1 cellular context compared by ENCODE assay signal in genomic region chr14:94690486-94690885, GRCh38.
TF ChIP-seq lines count a peak whose summit lies in the region.

No MANE protein-coding gene starts in this region.

TF ChIP-seq in H1, 55 proteins besides CTCF, POLR2A, EP300 and RAD21:
- TF ChIP-seq RNF2 (IDR thresholded peaks at IDR 0.05; ENCODE audit: borderline replicate concordance, low read depth, low read length, missing control alignments, poor library complexity, severe bottlenecking) (no peak), POLR2AphosphoS5 (IDR thresholded peaks at IDR 0.05; ENCODE audit: low read depth, low read length) (no peak), MAFK (IDR thresholded peaks at IDR 0.05; ENCODE audit: low read depth, low read length) (no peak), POU5F1 (IDR thresholded peaks at IDR 0.05; ENCODE audit: low read depth, low read length) (no peak), BCL11A (IDR thresholded peaks at IDR 0.05; ENCODE audit: low read depth in 2 of 2, low read length in 2 of 2) (no peak), NANOG (IDR thresholded peaks at IDR 0.05; ENCODE audit: insufficient read depth, low read depth, low read length, poor library complexity, severe bottlenecking) (no peak), FOSL1 (IDR thresholded peaks at IDR 0.05; ENCODE audit: insufficient read depth, low read depth, low read length) (no peak)
